21 cellular contexts compared by ENCODE assay signal in the genomic region with DNA sequence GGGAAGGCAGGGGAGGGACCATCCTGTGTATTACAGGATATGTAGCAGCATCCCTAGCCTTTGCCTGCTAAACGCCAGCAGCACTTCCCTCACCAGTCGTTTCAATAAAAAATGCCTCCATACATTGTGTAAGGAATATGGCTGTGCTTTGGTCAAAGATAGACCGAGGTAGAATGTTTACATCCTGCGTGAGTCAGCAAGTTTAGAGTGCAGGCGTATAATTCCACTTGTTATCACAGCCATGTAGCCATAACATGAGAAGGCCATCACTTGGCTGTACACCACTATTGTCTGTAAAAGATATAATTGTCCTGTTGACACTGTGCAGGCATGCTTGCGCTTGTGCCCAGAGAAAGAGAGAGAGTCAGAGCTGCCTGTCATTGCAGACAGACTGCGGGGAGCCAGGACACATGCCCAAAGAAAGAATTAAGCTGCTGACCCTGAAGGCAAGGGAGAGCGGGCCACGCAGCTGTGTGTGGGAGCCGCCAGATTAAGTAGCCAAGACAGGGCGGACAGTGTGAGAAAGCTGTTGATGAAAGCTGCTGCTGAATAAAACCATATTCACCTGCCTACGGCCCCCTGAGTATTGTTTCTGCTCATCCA.
A peak's percentile ranks its signal among the peaks of the same experiment; 100 is the strongest.
DNase-seq lines count a peak whose midpoint lies in the region; ATAC-seq and TF ChIP-seq lines count a peak whose summit lies in the region.
"Had no signal": no experiment of that assay in that cellular context is flagged by ENCODE, and none has a peak within 500 bp of the region (broad histone marks: within the 10 kb centered on the region; RNA-seq: fewer than 3 reads in every experiment).

No MANE protein-coding gene starts in this region.

- H3K79me2 ChIP-seq in neural cell (replicated peaks; ENCODE audit: insufficient read depth, low read length) = no peaks in the 10 kb centered on the region

- H4K20me1 ChIP-seq in neural cell (ENCODE audit: insufficient read depth) = no peaks in the 10 kb centered on the region

- no peak overlapping the region for H3K4me3 Mint-ChIP-seq in endodermal cell
- no peak overlapping the region for H3K4me3 Mint-ChIP-seq in CD8-positive, alpha-beta T cell
- H3K4me3 Mint-ChIP-seq: activated CD4-positive, alpha-beta T cell treated with anti-CD3 and anti-CD28 coated beads, Interleukin-2, amount 10 ng/mL, durations not matched to agents 24 days and 14 days; CD4-positive, alpha-beta memory T cell; effector memory CD8-positive, alpha-beta T cell; neural crest cell had no signal

- CTCF ChIA-PET in CD8-positive, alpha-beta T cell (lab: Charles Lee) = interaction anchor here (1.0 kb wide), 1 partner anchor 16 kb away, joined by 3 read pairs; no protein-coding TSS in a partner anchor

- POLR2A ChIA-PET in CD8-positive, alpha-beta T cell (lab: Charles Lee) = no interaction called here

- DNase-seq in Right ventricle myocardium inferior (ENCODE audit: missing footprints) (peak; percentile 73), cardiac septum (ENCODE audit: low spot score) (no peak), endodermal cell (no peak), DMS79 treated with DMSO at 0.1 percent for 48 hours (lab: John Stamatoyannopoulos, UW) (no peak), NCI-H1092 (lab: John Stamatoyannopoulos, UW) (no peak), dedifferentiated amniotic fluid mesenchymal stem cell (ENCODE audit: extremely low spot score) (no peak)
- no peak for DNase-seq in CD8-positive, alpha-beta T cell
- DNase-seq: ACHN; activated CD4-positive, alpha-beta T cell treated with anti-CD3 and anti-CD28 coated beads, Interleukin-2, amount 10 ng/mL, durations not matched to agents 24 days and 14 days; activated naive CD4-positive, alpha-beta T cell treated with anti-CD3 and anti-CD28 coated beads, Interleukin-2, amount 50 U/mL, for 16 hours; CD4-positive, alpha-beta memory T cell; effector memory CD8-positive, alpha-beta T cell; foreskin melanocyte; SHP77 treated with DMSO at 0.1 percent for 48 hours; spleen; stimulated activated naive CD4-positive, alpha-beta T cell; upper lobe of left lung had no signal

- intact Hi-C loops in Right ventricle myocardium inferior (cut with DNase I) = loop anchor here (2.0 to 5.0 kb wide), 2 partner anchors 60 to 88 kb away; no protein-coding TSS in a partner anchor
- intact Hi-C loops in cardiac septum (cut with DNase I) = loop anchor here (2.0 to 5.0 kb wide), 2 partner anchors 88 to 154 kb away; no protein-coding TSS in a partner anchor
- intact Hi-C loops in CD8-positive, alpha-beta T cell (cut with DNase I, micrococcal nuclease) = no loop called here

- H3K27me3 ChIP-seq in endodermal cell (ENCODE audit: control insufficient read depth, insufficient read depth, low read length, poor library complexity, severe bottlenecking) = no peaks in the 10 kb centered on the region
- H3K27me3 ChIP-seq in neural cell (ENCODE audit: insufficient read depth, low read depth, low read length) = no peaks in the 10 kb centered on the region
- H3K27me3 ChIP-seq in CD8-positive, alpha-beta T cell (ENCODE audit: insufficient read depth, low read length) = no peaks in the 10 kb centered on the region
- H3K27me3 ChIP-seq: brain microvascular endothelial cell, spleen, upper lobe of left lung had no signal

- no peaks in the 10 kb centered on the region for H3F3A ChIP-seq in neural cell (ENCODE audit: insufficient read depth, low read length, poor library complexity, severe bottlenecking)

- no peak overlapping the region for H3K4me3 ChIP-seq in endodermal cell (ENCODE audit: low read length)
- H3K4me3 ChIP-seq in neural cell (ENCODE audit: low read length) = no peak overlapping the region
- no peak overlapping the region for H3K4me3 ChIP-seq in CD8-positive, alpha-beta T cell (ENCODE audit: low read depth, low read length)
- H3K4me3 ChIP-seq: GM12878, spleen, upper lobe of left lung had no signal

- H3K9ac ChIP-seq in endodermal cell (ENCODE audit: extremely low read depth, low read length, poor library complexity, severe bottlenecking) = no peak overlapping the region
- H3K9ac ChIP-seq in neural cell (ENCODE audit: low read length) = no peak overlapping the region

- WGBS in endodermal cell (ENCODE audit: insufficient coverage in 1 of 2, insufficient read length in 1 of 2), 2 experiments = 89 to 90% methylated on average over 11 of the region's 12 CpGs

- no peak overlapping the region for H3K4me2 ChIP-seq in neural cell (ENCODE audit: low read length)

- H3K9me3 Mint-ChIP-seq in endodermal cell = peaks cover 11% of the 10 kb centered on the region
- no peaks in the 10 kb centered on the region for H3K9me3 Mint-ChIP-seq in CD8-positive, alpha-beta T cell
- H3K9me3 Mint-ChIP-seq: CD4-positive, alpha-beta memory T cell; effector memory CD8-positive, alpha-beta T cell had no signal

- H3K9me2 ChIP-seq in neural cell (ENCODE audit: insufficient read depth, low read length) = no peaks in the 10 kb centered on the region

- peak overlapping the region; percentile 1 for H3K27ac ChIP-seq in endodermal cell (ENCODE audit: low read depth, low read length)
- peak overlapping the region; percentile 18 for H3K27ac ChIP-seq in neural cell (ENCODE audit: low read length)
- H3K27ac ChIP-seq in CD8-positive, alpha-beta T cell (ENCODE audit: low read depth, low read length) = no peak overlapping the region
- H3K27ac ChIP-seq: brain microvascular endothelial cell, spleen, upper lobe of left lung had no signal

- peaks cover 10% of the 10 kb centered on the region for H3K27me3 Mint-ChIP-seq in endodermal cell (ENCODE audit: insufficient read depth)
- no peaks in the 10 kb centered on the region for H3K27me3 Mint-ChIP-seq in CD8-positive, alpha-beta T cell (ENCODE audit: low read depth)
- H3K27me3 Mint-ChIP-seq: activated CD4-positive, alpha-beta T cell treated with anti-CD3 and anti-CD28 coated beads, Interleukin-2, amount 10 ng/mL, durations not matched to agents 24 days and 14 days; CD4-positive, alpha-beta memory T cell; effector memory CD8-positive, alpha-beta T cell had no signal

- H3K4me1 Mint-ChIP-seq in endodermal cell = no peaks in the 10 kb centered on the region
- H3K4me1 Mint-ChIP-seq in CD8-positive, alpha-beta T cell (ENCODE audit: low read depth) = no peaks in the 10 kb centered on the region

- no peaks in the 10 kb centered on the region for H3K4me1 ChIP-seq in endodermal cell (ENCODE audit: control insufficient read depth, insufficient read depth, low read length)
- no peaks in the 10 kb centered on the region for H3K4me1 ChIP-seq in CD8-positive, alpha-beta T cell (ENCODE audit: insufficient read depth, low read length)
- H3K4me1 ChIP-seq: spleen, upper lobe of left lung had no signal

- no peaks in the 10 kb centered on the region for H3K36me3 Mint-ChIP-seq in endodermal cell (ENCODE audit: low read depth)
- peaks cover 71% of the 10 kb centered on the region for H3K36me3 Mint-ChIP-seq in CD8-positive, alpha-beta T cell

- peak; percentile 89 for ATAC-seq in Right ventricle myocardium inferior
- ATAC-seq in CD8-positive, alpha-beta T cell = no peak
- ATAC-seq: effector memory CD8-positive, alpha-beta T cell; GM12878 had no signal

- no peak for TF ChIP-seq EP300 in neural cell (conservative IDR thresholded peaks at IDR 0.05; ENCODE audit: poor library complexity, severe bottlenecking)

- H3K9me3 ChIP-seq in endodermal cell (ENCODE audit: control insufficient read depth, low read length) (no peaks in the 10 kb centered on the region), neural cell (ENCODE audit: low read length) (peaks cover 5% of the 10 kb centered on the region)
- no peaks in the 10 kb centered on the region for H3K9me3 ChIP-seq in CD8-positive, alpha-beta T cell (ENCODE audit: low read length)
- H3K9me3 ChIP-seq: spleen, upper lobe of left lung had no signal

- H3K36me3 ChIP-seq in endodermal cell (ENCODE audit: control insufficient read depth, insufficient read depth, low read length) (no peaks in the 10 kb centered on the region), neural cell (ENCODE audit: insufficient read depth, low read length) (no peaks in the 10 kb centered on the region)
- peaks cover 5% of the 10 kb centered on the region for H3K36me3 ChIP-seq in CD8-positive, alpha-beta T cell (ENCODE audit: insufficient read depth, low read length)
- H3K36me3 ChIP-seq: brain microvascular endothelial cell had no signal

- TF ChIP-seq RAD21 in neural cell (conservative IDR thresholded peaks at IDR 0.05) = no peak

- no peak for TF ChIP-seq CTCF in endodermal cell (conservative IDR thresholded peaks at IDR 0.05)
- no peak for TF ChIP-seq CTCF in neural cell (IDR thresholded peaks at IDR 0.05; ENCODE audit: poor library complexity, severe bottlenecking)
- no peak for TF ChIP-seq CTCF in CD8-positive, alpha-beta T cell (IDR thresholded peaks at IDR 0.05)

- H3K27ac Mint-ChIP-seq in endodermal cell = no peak overlapping the region
- no peak overlapping the region for H3K27ac Mint-ChIP-seq in CD8-positive, alpha-beta T cell
- H3K27ac Mint-ChIP-seq: activated CD4-positive, alpha-beta T cell treated with anti-CD3 and anti-CD28 coated beads, Interleukin-2, amount 10 ng/mL, durations not matched to agents 24 days and 14 days had no signal

- H2AFZ ChIP-seq in neural cell (ENCODE audit: low read depth, low read length) = no peak overlapping the region

TF ChIP-seq in neural cell, 6 proteins besides CTCF, POLR2A, EP300 and RAD21:
- TF ChIP-seq POLR2AphosphoS5 (IDR thresholded peaks at IDR 0.05) (peak; percentile 60), MXI1 (conservative IDR thresholded peaks at IDR 0.05; ENCODE audit: poor library complexity, severe bottlenecking) (no peak), EZH2 (IDR thresholded peaks at IDR 0.05; ENCODE audit: borderline replicate concordance, insufficient read depth, low read length, poor library complexity, severe bottlenecking) (no peak)

Comparison
In these comparisons a context has a peak if more than half of its experiments do, and no peak if none do; other contexts are left out.
1. intact Hi-C loops: an anchor here in Right ventricle myocardium inferior (2.0 to 5.0 kb wide) and cardiac septum (2.0 to 5.0 kb wide); none called in CD8-positive, alpha-beta T cell.